6 cellular contexts compared by ENCODE assay signal in the genomic region with DNA sequence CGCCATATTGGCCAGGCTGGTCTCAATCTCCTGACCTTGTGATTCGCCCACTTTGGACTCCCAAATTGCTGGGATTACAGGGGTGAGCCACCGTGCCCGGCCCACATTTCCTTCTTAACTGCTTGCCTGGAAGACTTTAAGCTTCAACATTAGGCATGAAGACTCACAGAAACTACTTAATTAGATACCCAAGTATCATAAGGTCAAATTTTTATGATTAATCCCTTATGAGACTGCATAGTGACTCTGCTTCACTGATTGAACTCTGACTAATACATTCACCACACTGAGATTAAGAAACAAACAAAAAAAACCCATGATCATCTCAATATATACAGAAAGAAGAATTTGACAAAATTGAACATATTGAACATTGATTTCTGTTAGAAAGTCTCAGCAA.
"Had no signal": no experiment of that assay in that cellular context is flagged by ENCODE, and none has a peak within 500 bp of the region (broad histone marks: within the 10 kb centered on the region; RNA-seq: fewer than 3 reads in every experiment).

No MANE protein-coding gene starts in this region.

- DNase-seq: GM23248, GOT3, H7, HCEC 1CT, IMR-90 had no signal

- H3K27ac ChIP-seq: GM23248 had no signal

- H3K4me3 ChIP-seq: GM23248 had no signal

- FAIRE-seq: HTR-8/SVneo had no signal

- H3K9ac ChIP-seq: GM23248 had no signal

- H2AFZ ChIP-seq: GM23248 had no signal
